Comparison of ENCODE assay signal across 21 cellular contexts in the genomic region with DNA sequence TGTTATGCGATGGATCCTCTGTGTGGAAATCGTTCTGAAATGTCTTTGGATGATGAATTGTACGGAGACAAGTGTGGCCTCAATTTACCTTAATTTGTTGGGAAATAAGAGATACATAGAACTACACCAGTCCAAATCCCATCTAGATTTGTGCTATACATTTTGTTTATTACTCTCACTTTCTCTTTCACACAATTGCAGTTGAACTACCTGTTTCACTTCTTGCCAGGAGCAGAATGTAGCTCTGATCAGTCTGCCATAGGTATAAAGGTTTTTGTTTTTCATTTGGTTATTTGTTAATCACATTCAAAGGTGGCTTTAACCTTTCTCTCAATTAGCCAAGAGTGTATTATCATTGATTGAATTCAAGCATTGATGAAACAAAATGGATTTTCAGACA.
DNase-seq lines count a peak whose midpoint lies in the region; ATAC-seq and TF ChIP-seq lines count a peak whose summit lies in the region.
"Had no signal": no experiment of that assay in that cellular context is flagged by ENCODE, and none has a peak within 500 bp of the region (broad histone marks: within the 10 kb centered on the region; RNA-seq: fewer than 3 reads in every experiment).

No MANE protein-coding gene starts in this region.

- H3K27ac ChIP-seq in MM.1S (ENCODE audit: low read length) = no peak overlapping the region
- no peak overlapping the region for H3K27ac ChIP-seq in GM23338 (ENCODE audit: low read depth)
- H3K27ac ChIP-seq: epithelial cell of prostate, heart left ventricle, psoas muscle, SJSA1, transverse colon had no signal

- no peaks in the 10 kb centered on the region for H3K9me2 ChIP-seq in MM.1S (replicated peaks; ENCODE audit: insufficient read depth, low read length)
- H3K9me2 ChIP-seq in GM23338 (ENCODE audit: insufficient read depth) = no peaks in the 10 kb centered on the region

- H3K27me3 ChIP-seq in MM.1S (replicated peaks; ENCODE audit: insufficient read depth, low read length) (no peaks in the 10 kb centered on the region), GM23338 (ENCODE audit: insufficient read depth) (no peaks in the 10 kb centered on the region)
- H3K27me3 ChIP-seq: SJSA1, transverse colon had no signal

- H4K20me1 ChIP-seq in MM.1S (ENCODE audit: insufficient read depth, low read length) = no peaks in the 10 kb centered on the region
- H4K20me1 ChIP-seq in GM23338 (replicated peaks; ENCODE audit: insufficient read depth) = no peaks in the 10 kb centered on the region

- no peaks in the 10 kb centered on the region for H3K4me1 Mint-ChIP-seq in GM23338
- H3K4me1 Mint-ChIP-seq: CD4-positive, CD25-positive, alpha-beta regulatory T cell had no signal

- DNase-seq in GM20000 (ENCODE audit: low spot score) = peak; percentile 20
- peak; percentile 6 for DNase-seq in MM.1S
- DNase-seq in pons (ENCODE audit: low spot score) = no peak
- DNase-seq in GM23338 (ENCODE audit: low spot score) = no peak
- no peak for DNase-seq in stimulated activated naive CD4-positive, alpha-beta T cell treated with Interleukin-2 at 50 U/mL for 16 hours (lab: John Stamatoyannopoulos, UW)
- no peak for DNase-seq in NCI-H1417 treated with DMSO at 0.1 percent for 48 hours (lab: John Stamatoyannopoulos, UW)
- DNase-seq: activated CD4-positive, alpha-beta T cell treated with anti-CD3 and anti-CD28 coated beads for 1 hour; activated CD8-positive, alpha-beta T cell treated with anti-CD3 and anti-CD28 coated beads, Interleukin-2, amount 10 ng/mL, durations not matched to agents 7 days and 5 days; activated effector memory CD4-positive, alpha-beta T cell treated with anti-CD3 and anti-CD28 coated beads, Interleukin-2, amount 50 U/mL, for 16 hours; CD4-positive, CD25-positive, alpha-beta regulatory T cell; cerebellar nuclear complex; H7; heart left ventricle; mammary epithelial cell; NK-92 treated with Interleukin-12 subunit alpha and Interleukin-12 subunit beta, amount 100 ng/mL, for 24 hours; psoas muscle; transverse colon had no signal

- no peaks in the 10 kb centered on the region for H3K36me3 Mint-ChIP-seq in GM23338 (ENCODE audit: low read depth)
- H3K36me3 Mint-ChIP-seq: CD4-positive, CD25-positive, alpha-beta regulatory T cell had no signal

- H3K9me3 Mint-ChIP-seq in GM23338 = no peaks in the 10 kb centered on the region; the same call in 2 of the 3 replicates

- H3K27ac Mint-ChIP-seq in GM23338 = no peak overlapping the region
- H3K27ac Mint-ChIP-seq: activated CD8-positive, alpha-beta T cell treated with anti-CD3 and anti-CD28 coated beads, Interleukin-2, amount 10 ng/mL, durations not matched to agents 7 days and 5 days; CD4-positive, CD25-positive, alpha-beta regulatory T cell had no signal

- no peak overlapping the region for H2AFZ ChIP-seq in MM.1S (ENCODE audit: low read length)
- H2AFZ ChIP-seq in GM23338 = no peak overlapping the region

- H3K9me3 ChIP-seq in MM.1S (replicated peaks; ENCODE audit: insufficient read depth, low read length) = no peaks in the 10 kb centered on the region
- H3K9me3 ChIP-seq: psoas muscle, SJSA1, transverse colon had no signal

- H3K36me3 ChIP-seq in MM.1S (replicated peaks; ENCODE audit: insufficient read depth, low read length) (no peaks in the 10 kb centered on the region), GM23338 (ENCODE audit: insufficient read depth) (no peaks in the 10 kb centered on the region)
- H3K36me3 ChIP-seq: heart left ventricle, SJSA1, transverse colon had no signal

- no peak overlapping the region for H3K4me3 ChIP-seq in MM.1S (ENCODE audit: low read length)
- H3K4me3 ChIP-seq in GM23338 = no peak overlapping the region
- H3K4me3 ChIP-seq: heart left ventricle, psoas muscle, SJSA1, transverse colon had no signal

- H3K9ac ChIP-seq in MM.1S (ENCODE audit: low read length) = no peak overlapping the region

- H3K4me3 Mint-ChIP-seq in GM23338 = no peak overlapping the region
- H3K4me3 Mint-ChIP-seq: activated CD8-positive, alpha-beta T cell treated with anti-CD3 and anti-CD28 coated beads, Interleukin-2, amount 10 ng/mL, durations not matched to agents 7 days and 5 days; CD4-positive, CD25-positive, alpha-beta regulatory T cell had no signal

- no peaks in the 10 kb centered on the region for H3K27me3 Mint-ChIP-seq in GM23338 (ENCODE audit: insufficient read depth, low read depth, poor library complexity)

- H3K4me2 ChIP-seq in MM.1S (ENCODE audit: low read depth, low read length) = no peak overlapping the region
- H3K4me2 ChIP-seq in GM23338 = no peak overlapping the region

- H3K4me1 ChIP-seq in MM.1S (ENCODE audit: low read length) (no peaks in the 10 kb centered on the region), GM23338 (ENCODE audit: insufficient read depth) (no peaks in the 10 kb centered on the region)
- H3K4me1 ChIP-seq: heart left ventricle, psoas muscle, SJSA1, transverse colon had no signal

- ATAC-seq in GM21825 (IDR thresholded peaks at IDR 0.05; ENCODE audit: unreplicated experiment) (peak; percentile 48), GM23338 (no peak)
- ATAC-seq: activated CD8-positive, alpha-beta T cell treated with anti-CD3 and anti-CD28 coated beads, Interleukin-2, amount 10 ng/mL, durations not matched to agents 7 days and 5 days; heart left ventricle; Panc1; psoas muscle had no signal

- no peaks in the 10 kb centered on the region for H3K79me2 ChIP-seq in MM.1S (ENCODE audit: low read length)
- H3K79me2 ChIP-seq in GM23338 (replicated peaks; ENCODE audit: insufficient read depth) = no peaks in the 10 kb centered on the region

- no peak for TF ChIP-seq CTCF in GM20000 (IDR thresholded peaks at IDR 0.05; ENCODE audit: extremely low read depth, missing control alignments)
- TF ChIP-seq CTCF in MM.1S (IDR thresholded peaks at IDR 0.05; ENCODE audit: low read length) = no peak
- TF ChIP-seq CTCF in GM23338 (conservative IDR thresholded peaks at IDR 0.05; ENCODE audit: low read depth in 2 of 2) = no peak

- no peaks in the 10 kb centered on the region for H3F3A ChIP-seq in MM.1S (ENCODE audit: insufficient read depth, low read length)
- H3F3A ChIP-seq in GM23338 (replicated peaks; ENCODE audit: low read depth) = no peaks in the 10 kb centered on the region

TF ChIP-seq in GM23338, 12 proteins besides CTCF, POLR2A, EP300 and RAD21 (continues in another document):
- no peak for TF ChIP-seq EZH2 (IDR thresholded peaks at IDR 0.05; ENCODE audit: low read depth, unreplicated experiment)
- no peak for TF ChIP-seq ETS1 (IDR thresholded peaks at IDR 0.05)
- TF ChIP-seq JUNB (IDR thresholded peaks at IDR 0.05; ENCODE audit: unreplicated experiment) = no peak
- TF ChIP-seq ZNF331 (CRISPR knock-in tag; IDR thresholded peaks at IDR 0.05; ENCODE audit: low read depth) = no peak
- no peak for TF ChIP-seq EZH2phosphoT487 (IDR thresholded peaks at IDR 0.05; ENCODE audit: unreplicated experiment)
- TF ChIP-seq, protein P1, sequence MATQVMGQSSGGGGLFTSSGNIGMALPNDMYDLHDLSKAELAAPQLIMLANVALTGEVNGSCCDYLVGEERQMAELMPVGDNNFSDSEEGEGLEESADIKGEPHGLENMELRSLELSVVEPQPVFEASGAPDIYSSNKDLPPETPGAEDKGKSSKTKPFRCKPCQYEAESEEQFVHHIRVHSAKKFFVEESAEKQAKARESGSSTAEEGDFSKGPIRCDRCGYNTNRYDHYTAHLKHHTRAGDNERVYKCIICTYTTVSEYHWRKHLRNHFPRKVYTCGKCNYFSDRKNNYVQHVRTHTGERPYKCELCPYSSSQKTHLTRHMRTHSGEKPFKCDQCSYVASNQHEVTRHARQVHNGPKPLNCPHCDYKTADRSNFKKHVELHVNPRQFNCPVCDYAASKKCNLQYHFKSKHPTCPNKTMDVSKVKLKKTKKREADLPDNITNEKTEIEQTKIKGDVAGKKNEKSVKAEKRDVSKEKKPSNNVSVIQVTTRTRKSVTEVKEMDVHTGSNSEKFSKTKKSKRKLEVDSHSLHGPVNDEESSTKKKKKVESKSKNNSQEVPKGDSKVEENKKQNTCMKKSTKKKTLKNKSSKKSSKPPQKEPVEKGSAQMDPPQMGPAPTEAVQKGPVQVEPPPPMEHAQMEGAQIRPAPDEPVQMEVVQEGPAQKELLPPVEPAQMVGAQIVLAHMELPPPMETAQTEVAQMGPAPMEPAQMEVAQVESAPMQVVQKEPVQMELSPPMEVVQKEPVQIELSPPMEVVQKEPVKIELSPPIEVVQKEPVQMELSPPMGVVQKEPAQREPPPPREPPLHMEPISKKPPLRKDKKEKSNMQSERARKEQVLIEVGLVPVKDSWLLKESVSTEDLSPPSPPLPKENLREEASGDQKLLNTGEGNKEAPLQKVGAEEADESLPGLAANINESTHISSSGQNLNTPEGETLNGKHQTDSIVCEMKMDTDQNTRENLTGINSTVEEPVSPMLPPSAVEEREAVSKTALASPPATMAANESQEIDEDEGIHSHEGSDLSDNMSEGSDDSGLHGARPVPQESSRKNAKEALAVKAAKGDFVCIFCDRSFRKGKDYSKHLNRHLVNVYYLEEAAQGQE (IDR thresholded peaks at IDR 0.05; ENCODE audit: unreplicated experiment) = no peak
- TF ChIP-seq NANOG (IDR thresholded peaks at IDR 0.05; ENCODE audit: borderline replicate concordance) = no peak

Comparison
In these comparisons a context has a peak if more than half of its experiments do, and no peak if none do; other contexts are left out.
1. DNase-seq: peak in GM20000 (single experiment) and MM.1S (single experiment); none in pons (single experiment), GM23338 (single experiment), stimulated activated naive CD4-positive, alpha-beta T cell treated with Interleukin-2 at 50 U/mL for 16 hours (single experiment) and NCI-H1417 treated with DMSO at 0.1 percent for 48 hours (single experiment).